Comparison of ENCODE assay signal across 24 cellular contexts in genomic region chr7:137619181-137619580, GRCh38.
"Had no signal": no experiment of that assay in that cellular context is flagged by ENCODE, and none has a peak within 500 bp of the region (broad histone marks: within the 10 kb centered on the region; RNA-seq: fewer than 3 reads in every experiment).

No MANE protein-coding gene starts in this region.

- H3K9me3 ChIP-seq: colonic mucosa, heart right ventricle, prostate gland, right lobe of liver, tibial artery, upper lobe of left lung, uterus had no signal

- ATAC-seq: esophagus mucosa; heart right ventricle; left colon; left ventricle myocardium superior; right lobe of liver; stimulated activated effector memory CD8-positive, alpha-beta T cell treated with anti-CD3 and anti-CD28 coated beads, Interleukin-12 subunit alpha, Interleukin-12 subunit beta, amount 100 ng/mL, for 72 hours had no signal

- H3K36me3 Mint-ChIP-seq: stimulated activated effector memory CD8-positive, alpha-beta T cell treated with anti-CD3 and anti-CD28 coated beads, Interleukin-12 subunit alpha, Interleukin-12 subunit beta, amount 100 ng/mL, for 72 hours had no signal

- H3K27me3 ChIP-seq: colonic mucosa, heart right ventricle, right lobe of liver, tibial artery, upper lobe of left lung, uterus had no signal

- FAIRE-seq: frontal cortex had no signal

- H3K27ac Mint-ChIP-seq: nephron; stimulated activated effector memory CD8-positive, alpha-beta T cell treated with anti-CD3 and anti-CD28 coated beads, Interleukin-12 subunit alpha, Interleukin-12 subunit beta, amount 100 ng/mL, for 72 hours; stimulated activated naive CD8-positive, alpha-beta T cell treated with anti-CD3 and anti-CD28 coated beads, Interleukin-15, Interleukin-2, amounts not matched to agents 100 ng/mL and 50 ng/mL, for 24 hours had no signal

- H3K4me1 ChIP-seq: colonic mucosa, heart right ventricle, parathyroid adenoma, prostate gland, right lobe of liver, tibial artery, upper lobe of left lung, uterus had no signal

- H3K4me3 ChIP-seq: colonic mucosa, heart right ventricle, lung, prostate gland, right lobe of liver, tibial artery, upper lobe of left lung, uterus had no signal

- H3K36me3 ChIP-seq: colonic mucosa, heart right ventricle, prostate gland, right lobe of liver, tibial artery, upper lobe of left lung, uterus had no signal

- H3K4me1 Mint-ChIP-seq: nephron; stimulated activated effector memory CD8-positive, alpha-beta T cell treated with anti-CD3 and anti-CD28 coated beads, Interleukin-12 subunit alpha, Interleukin-12 subunit beta, amount 100 ng/mL, for 72 hours had no signal

- H3K79me2 ChIP-seq: parathyroid adenoma had no signal

- H3K9ac ChIP-seq: parathyroid adenoma had no signal

- H3K27ac ChIP-seq: colonic mucosa, heart right ventricle, parathyroid adenoma, prostate gland, right lobe of liver, tibial artery, upper lobe of left lung, uterus had no signal

- H2AFZ ChIP-seq: parathyroid adenoma had no signal

- H3K9me3 Mint-ChIP-seq: nephron; stimulated activated effector memory CD8-positive, alpha-beta T cell treated with anti-CD3 and anti-CD28 coated beads, Interleukin-12 subunit alpha, Interleukin-12 subunit beta, amount 100 ng/mL, for 72 hours; stimulated activated naive CD8-positive, alpha-beta T cell treated with anti-CD3 and anti-CD28 coated beads, Interleukin-15, Interleukin-2, amounts not matched to agents 100 ng/mL and 50 ng/mL, for 24 hours had no signal

- DNase-seq: colonic mucosa; effector CD8-positive, alpha-beta T cell; heart right ventricle; hypothalamus; islet precursor cell; left colon; left ventricle myocardium superior; mesenchymal stem cell; midbrain; retina; right lobe of liver; stimulated activated CD4-positive, alpha-beta T cell treated with anti-CD3 and anti-CD28 coated beads, Interleukin-4, amount 100 ng/mL, for 1 hour; stimulated activated CD8-positive, alpha-beta memory T cell treated with anti-CD3 and anti-CD28 coated beads, Interleukin-4, amount 100 ng/mL, for 48 hours; tibial artery; upper lobe of left lung; uterus had no signal

- H3K4me3 Mint-ChIP-seq: nephron; stimulated activated effector memory CD8-positive, alpha-beta T cell treated with anti-CD3 and anti-CD28 coated beads, Interleukin-12 subunit alpha, Interleukin-12 subunit beta, amount 100 ng/mL, for 72 hours; stimulated activated naive CD8-positive, alpha-beta T cell treated with anti-CD3 and anti-CD28 coated beads, Interleukin-15, Interleukin-2, amounts not matched to agents 100 ng/mL and 50 ng/mL, for 24 hours had no signal
